Comparison of ENCODE assay signal across 19 cellular contexts in the genomic region with DNA sequence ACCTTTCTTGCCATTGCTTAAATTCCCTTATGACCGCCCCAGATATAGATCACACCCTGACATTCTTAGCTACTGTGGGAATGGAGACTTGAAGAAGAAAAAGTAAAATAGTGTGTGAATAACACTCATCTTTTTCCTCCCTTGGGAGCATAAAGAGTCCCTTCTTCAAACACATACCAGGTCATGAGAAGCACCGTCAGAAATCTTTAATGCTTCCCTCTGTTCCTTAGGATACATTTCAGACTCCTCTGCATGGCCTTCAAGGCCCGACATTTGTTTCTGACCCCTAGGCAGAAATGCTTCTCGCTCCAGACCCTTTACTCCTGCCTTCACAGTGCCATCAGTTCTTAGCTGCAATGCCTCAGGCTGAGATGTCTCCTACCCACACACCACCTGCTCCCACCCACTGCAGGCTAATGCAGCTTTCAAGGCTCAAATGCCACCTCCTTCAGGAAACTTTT. TPM values are rescaled to one million over a fixed set of nuclear protein-coding genes. Genes with fewer than 3 reads are reported as not detected.
DNase-seq lines count a peak whose midpoint lies in the region; ATAC-seq and TF ChIP-seq lines count a peak whose summit lies in the region.
"Had no signal": no experiment of that assay in that cellular context is flagged by ENCODE, and none has a peak within 500 bp of the region (broad histone marks: within the 10 kb centered on the region; RNA-seq: fewer than 3 reads in every experiment).

No MANE protein-coding gene starts in this region.

- DNase-seq in AG04450 (ENCODE audit: low read depth, low spot score) (no peak), NCI-H69 (lab: John Stamatoyannopoulos, UW) (peak; percentile 31), endothelial cell (ENCODE audit: low spot score) (no peak), osteocyte (ENCODE audit: extremely low spot score, unreplicated experiment) (no peak), ascending aorta (ENCODE audit: low spot score in 2 of 2) (no peak)
- DNase-seq in CD4-positive, alpha-beta memory T cell = no peak
- DNase-seq in stimulated activated naive CD4-positive, alpha-beta T cell (lab: John Stamatoyannopoulos, UW) = no peak
- DNase-seq: activated CD4-positive, alpha-beta T cell treated with anti-CD3 and anti-CD28 coated beads for 48 hours; activated T-cell treated with anti-CD3 and anti-CD28 coated beads, Interleukin-2, amount 50 U/mL, for 48 hours; effector CD4-positive, alpha-beta T cell; immature natural killer cell; NCI-H187 treated with DMSO at 0.1 percent for 48 hours; NCI-H526; stimulated activated CD4-positive, alpha-beta T cell treated with anti-CD3 and anti-CD28 coated beads, Interleukin-4, amount 100 ng/mL, for 24 hours had no signal

- CTCF ChIA-PET in AG04450 (lab: Charles Lee) = interaction anchor here (0.6 to 2.3 kb wide), 6 partner anchors 8 to 161 kb away, joined by 3 to 20 read pairs (median 5); no protein-coding TSS in a partner anchor
- CTCF ChIA-PET in CD4-positive, alpha-beta memory T cell (lab: Charles Lee; ENCODE audit: partially characterized antibody) = interaction anchor here (0.9 kb wide), 1 partner anchor 16 kb away, joined by 3 read pairs; no protein-coding TSS in a partner anchor

- H3K4me1 Mint-ChIP-seq in endothelial cell (ENCODE audit: unreplicated experiment) = peaks cover 66% of the 10 kb centered on the region
- peaks cover 52% of the 10 kb centered on the region for H3K4me1 Mint-ChIP-seq in osteocyte (ENCODE audit: unreplicated experiment)
- no peaks in the 10 kb centered on the region for H3K4me1 Mint-ChIP-seq in CD4-positive, alpha-beta memory T cell
- H3K4me1 Mint-ChIP-seq: immature natural killer cell; stimulated activated effector memory CD8-positive, alpha-beta T cell treated with anti-CD3 and anti-CD28 coated beads, Interleukin-12 subunit alpha, Interleukin-12 subunit beta, amount 100 ng/mL, for 72 hours had no signal

- no peak for TF ChIP-seq CTCF in AG04450 (IDR thresholded peaks at IDR 0.05; ENCODE audit: low read depth, low read length)
- no peak for TF ChIP-seq CTCF in endothelial cell (IDR thresholded peaks at IDR 0.05; ENCODE audit: unreplicated experiment)
- TF ChIP-seq CTCF in osteocyte (IDR thresholded peaks at IDR 0.05) = no peak
- TF ChIP-seq CTCF in ascending aorta (IDR thresholded peaks at IDR 0.05) = no peak

- no peaks in the 10 kb centered on the region for H3K27me3 ChIP-seq in AG04450 (ENCODE audit: control insufficient read depth, insufficient read depth, low read length)
- no peaks in the 10 kb centered on the region for H3K27me3 ChIP-seq in CD4-positive, alpha-beta memory T cell (ENCODE audit: insufficient read depth, low read length)
- H3K27me3 ChIP-seq in ascending aorta = no peaks in the 10 kb centered on the region

- H3K36me3 Mint-ChIP-seq in endothelial cell (ENCODE audit: low read depth, unreplicated experiment) = peaks cover 17% of the 10 kb centered on the region
- no peaks in the 10 kb centered on the region for H3K36me3 Mint-ChIP-seq in osteocyte (ENCODE audit: unreplicated experiment)
- no peaks in the 10 kb centered on the region for H3K36me3 Mint-ChIP-seq in CD4-positive, alpha-beta memory T cell
- H3K36me3 Mint-ChIP-seq: immature natural killer cell; stimulated activated effector memory CD8-positive, alpha-beta T cell treated with anti-CD3 and anti-CD28 coated beads, Interleukin-12 subunit alpha, Interleukin-12 subunit beta, amount 100 ng/mL, for 72 hours had no signal

- H3K4me1 ChIP-seq in CD4-positive, alpha-beta memory T cell (ENCODE audit: insufficient read depth, low read length) = no peaks in the 10 kb centered on the region
- peaks cover 4 to 26% of the 10 kb centered on the region in 2 donors for H3K4me1 ChIP-seq in ascending aorta

- intact Hi-C loops in CD4-positive, alpha-beta memory T cell (cut with micrococcal nuclease) = no loop called here
- intact Hi-C loops in ascending aorta (cut with DNase I) = no loop called here

- peak overlapping the region; percentile 59 for H3K27ac ChIP-seq in AG04450 (ENCODE audit: low read depth, low read length)
- H3K27ac ChIP-seq in CD4-positive, alpha-beta memory T cell (ENCODE audit: low read depth, low read length) = no peak overlapping the region
- H3K27ac ChIP-seq in ascending aorta = no peak overlapping the region

- H3K9me3 ChIP-seq in AG04450 (ENCODE audit: control insufficient read depth, insufficient read depth, low read length) (no peaks in the 10 kb centered on the region), ascending aorta (no peaks in the 10 kb centered on the region)
- H3K9me3 ChIP-seq in CD4-positive, alpha-beta memory T cell (ENCODE audit: control insufficient read depth in 1 of 2, low read length in 2 of 2) = no peaks in the 10 kb centered on the region

- POLR2A ChIA-PET in AG04450 (lab: Yijun Ruan, JAX) = interaction anchor here (1.0 to 1.2 kb wide), 2 partner anchors 8 to 10 kb away, joined by 5 to 8 read pairs; no protein-coding TSS in a partner anchor
- POLR2A ChIA-PET in CD4-positive, alpha-beta memory T cell (lab: Charles Lee; ENCODE audit: partially characterized antibody) = no interaction called here

- H3K27me3 Mint-ChIP-seq in endothelial cell (ENCODE audit: unreplicated experiment) = peaks cover 4% of the 10 kb centered on the region
- no peaks in the 10 kb centered on the region for H3K27me3 Mint-ChIP-seq in osteocyte (ENCODE audit: unreplicated experiment)
- H3K27me3 Mint-ChIP-seq in CD4-positive, alpha-beta memory T cell = peaks cover 9 to 29% of the 10 kb centered on the region in 2 donors

- no peaks in the 10 kb centered on the region for H3K36me3 ChIP-seq in CD4-positive, alpha-beta memory T cell (ENCODE audit: insufficient read depth, low read length)
- no peaks in the 10 kb centered on the region for H3K36me3 ChIP-seq in ascending aorta

- no peak overlapping the region for H3K4me3 ChIP-seq in AG04450 (ENCODE audit: low read depth, low read length)
- no peak overlapping the region for H3K4me3 ChIP-seq in CD4-positive, alpha-beta memory T cell (ENCODE audit: low read length in 2 of 2)
- H3K4me3 ChIP-seq in ascending aorta = no peak overlapping the region

- H3K27ac Mint-ChIP-seq in endothelial cell (ENCODE audit: unreplicated experiment) = peak overlapping the region; percentile 15
- H3K27ac Mint-ChIP-seq in osteocyte (ENCODE audit: unreplicated experiment) = peak overlapping the region; percentile 87
- H3K27ac Mint-ChIP-seq in CD4-positive, alpha-beta memory T cell = no peak overlapping the region
- H3K27ac Mint-ChIP-seq: immature natural killer cell; stimulated activated effector memory CD8-positive, alpha-beta T cell treated with anti-CD3 and anti-CD28 coated beads, Interleukin-12 subunit alpha, Interleukin-12 subunit beta, amount 100 ng/mL, for 72 hours; T-helper 2 cell treated with Interferon-gamma antibody and Interleukin-4, amounts not matched to agents 5 μg/mL and 100 μg/mL, for 36 hours had no signal

- ATAC-seq in GM21360 (IDR thresholded peaks at IDR 0.05; ENCODE audit: unreplicated experiment) = no peak
- ATAC-seq: Panc1; stimulated activated effector memory CD8-positive, alpha-beta T cell treated with anti-CD3 and anti-CD28 coated beads, Interleukin-12 subunit alpha, Interleukin-12 subunit beta, amount 100 ng/mL, for 72 hours had no signal

- no peaks in the 10 kb centered on the region for H3K9me3 Mint-ChIP-seq in endothelial cell (ENCODE audit: unreplicated experiment)
- H3K9me3 Mint-ChIP-seq in osteocyte (ENCODE audit: unreplicated experiment) = no peaks in the 10 kb centered on the region
- no peaks in the 10 kb centered on the region for H3K9me3 Mint-ChIP-seq in CD4-positive, alpha-beta memory T cell
- H3K9me3 Mint-ChIP-seq: stimulated activated effector memory CD8-positive, alpha-beta T cell treated with anti-CD3 and anti-CD28 coated beads, Interleukin-12 subunit alpha, Interleukin-12 subunit beta, amount 100 ng/mL, for 72 hours; T-helper 2 cell treated with Interferon-gamma antibody and Interleukin-4, amounts not matched to agents 5 μg/mL and 100 μg/mL, for 36 hours had no signal

- H3K4me3 Mint-ChIP-seq in endothelial cell (ENCODE audit: unreplicated experiment) = peak overlapping the region; percentile 28
- H3K4me3 Mint-ChIP-seq in osteocyte (ENCODE audit: unreplicated experiment) = peak overlapping the region; percentile 1
- H3K4me3 Mint-ChIP-seq in CD4-positive, alpha-beta memory T cell = no peak overlapping the region
- H3K4me3 Mint-ChIP-seq: immature natural killer cell; stimulated activated effector memory CD8-positive, alpha-beta T cell treated with anti-CD3 and anti-CD28 coated beads, Interleukin-12 subunit alpha, Interleukin-12 subunit beta, amount 100 ng/mL, for 72 hours; T-helper 2 cell treated with Interferon-gamma antibody and Interleukin-4, amounts not matched to agents 5 μg/mL and 100 μg/mL, for 36 hours had no signal

RNA-seq across cellular contexts. Expression of a gene that starts 5.2 kb away (rescaled TPM):
- polyA plus RNA-seq in AG04450 (2011; rRNA removed) = 3.5 and 4.9 TPM in 2 replicates
- polyA minus RNA-seq in AG04450 (2011; rRNA and poly(A)+ RNA removed) = 6.3 and 6.5 TPM in 2 replicates
- 102 TPM for total RNA-seq in endothelial cell (ENCODE audit: unreplicated experiment)
- 3.5 and 5.9 TPM in 2 replicates for total RNA-seq in osteocyte
- not detected for total RNA-seq in CD4-positive, alpha-beta memory T cell
- polyA plus RNA-seq in CD4-positive, alpha-beta memory T cell = not detected
- total RNA-seq in ascending aorta = 11.7 TPM
- total RNA-seq: HT-29 had no signal
- polyA plus RNA-seq: immature natural killer cell had no signal

Comparison
In these comparisons a context has a peak if more than half of its experiments do, and no peak if none do; other contexts are left out.
1. H3K27ac Mint-ChIP-seq: peak in endothelial cell (single experiment) and osteocyte (single experiment); none in CD4-positive, alpha-beta memory T cell (0 of 7).
2. H3K4me3 Mint-ChIP-seq: peak in endothelial cell (single experiment) and osteocyte (single experiment); none in CD4-positive, alpha-beta memory T cell (0 of 8).